8 cellular contexts compared by ENCODE assay signal in genomic region chr3:120450914-120451669, GRCh38. TPM values are rescaled to one million over a fixed set of nuclear protein-coding genes. Genes with fewer than 3 reads are reported as not detected.
DNase-seq lines count a peak whose midpoint lies in the region; ATAC-seq and TF ChIP-seq lines count a peak whose summit lies in the region.

TSS of gene FSTL1 (minus strand) at chr3:120450992. CDS start at chr3:120450746, 246 bp downstream.

- ATAC-seq in left lobe of liver, result peak; percentile 62
- no peak for ATAC-seq in stimulated activated naive CD8-positive, alpha-beta T cell treated with anti-CD3 and anti-CD28 coated beads, Interleukin-15, Interleukin-2, amounts not matched to agents 100 U/mL and 50 U/mL, for 24 hours

- H3F3A ChIP-seq in MM.1S (ENCODE audit: insufficient read depth, low read length), result no peaks in the 10 kb centered on the region

- H3K4me1 ChIP-seq in MM.1S (ENCODE audit: low read length), result no peaks in the 10 kb centered on the region

- H3K9ac ChIP-seq in MM.1S (ENCODE audit: low read length), result peak within 1 kb of the TSS; percentile 18; the same call in 1 of the 2 replicates

- H3K4me2 ChIP-seq in MM.1S (ENCODE audit: low read depth, low read length), result peak within 1 kb of the TSS; percentile 88

- peak within 1 kb of the TSS; percentile 79 for H3K4me3 ChIP-seq in MM.1S (ENCODE audit: low read length)

- H3K27ac ChIP-seq in MM.1S (ENCODE audit: low read length), result no peak within 1 kb of the TSS

- TF ChIP-seq CTCF in MM.1S (IDR thresholded peaks at IDR 0.05; ENCODE audit: low read length), result no peak

- DNase-seq in DMS114 treated with DMSO at 0.1 percent for 48 hours (lab: John Stamatoyannopoulos, UW; ENCODE audit: unreplicated experiment), result peak; percentile 6
- no peak for DNase-seq in MM.1S
- DNase-seq in dermis blood vessel endothelial cell, result peak; percentile 76
- no peak for DNase-seq in left lobe of liver (ENCODE audit: low spot score)
- peak; percentile 6 for DNase-seq in stimulated activated naive CD8-positive, alpha-beta T cell treated with anti-CD3 and anti-CD28 coated beads, Interleukin-15, Interleukin-2, amounts not matched to agents 100 U/mL and 50 U/mL, for 24 hours
- no peak for DNase-seq in cerebellar cortex (ENCODE audit: low spot score)
- no peak for DNase-seq in superior temporal gyrus (ENCODE audit: extremely low spot score)
- DNase-seq in NOMO-1 treated with dmso at 0.1 percent for 144 hours (lab: John Stamatoyannopoulos, UW; ENCODE audit: unreplicated experiment), result no peak

- H3K9me3 ChIP-seq in MM.1S (replicated peaks; ENCODE audit: insufficient read depth, low read length), result no peaks in the 10 kb centered on the region

- H3K9me2 ChIP-seq in MM.1S (replicated peaks; ENCODE audit: insufficient read depth, low read length), result no peaks in the 10 kb centered on the region

- H3K27me3 ChIP-seq in MM.1S (replicated peaks; ENCODE audit: insufficient read depth, low read length), result no peaks in the 10 kb centered on the region

- no peaks in the 10 kb centered on the region for H3K79me2 ChIP-seq in MM.1S (ENCODE audit: low read length)

- no peaks in the 10 kb centered on the region for H3K36me3 ChIP-seq in MM.1S (replicated peaks; ENCODE audit: insufficient read depth, low read length)

- peak within 1 kb of the TSS; percentile 95 for H2AFZ ChIP-seq in MM.1S (ENCODE audit: low read length)

- no peaks in the 10 kb centered on the region for H4K20me1 ChIP-seq in MM.1S (ENCODE audit: insufficient read depth, low read length)

RNA-seq across cellular contexts. Expression of gene FSTL1, which starts in this region (rescaled TPM):
- total RNA-seq in dermis blood vessel endothelial cell, result 524 and 719 TPM in 2 replicates
- 46.9 TPM for total RNA-seq in left lobe of liver

Comparison
In these comparisons a context has a peak if more than half of its experiments do, and no peak if none do; other contexts are left out.
1. RNA of gene FSTL1 (total RNA-seq): 524 to 719 TPM in dermis blood vessel endothelial cell; 46.9 TPM in left lobe of liver (single experiment); every median in the first group is over 10 times any median in the second.
2. DNase-seq: peak in DMS114 treated with DMSO at 0.1 percent for 48 hours (single experiment), dermis blood vessel endothelial cell (single experiment) and stimulated activated naive CD8-positive, alpha-beta T cell treated with anti-CD3 and anti-CD28 coated beads, Interleukin-15, Interleukin-2, amounts not matched to agents 100 U/mL and 50 U/mL, for 24 hours (single experiment); none in MM.1S (single experiment), left lobe of liver (single experiment), cerebellar cortex (single experiment), superior temporal gyrus (single experiment) and NOMO-1 treated with dmso at 0.1 percent for 144 hours (single experiment).